ENCODE assay signal across 1 cellular context in genomic region chr6:1667805-1668175, GRCh38.
TF ChIP-seq lines count a peak whose summit lies in the region.

No MANE protein-coding gene starts in this region.

TF ChIP-seq in IMR-90, 13 proteins besides CTCF, POLR2A, EP300 and RAD21 (continued from another document):
- TF ChIP-seq BHLHE40 (IDR thresholded peaks at IDR 0.05; ENCODE audit: low read depth, low read length), result no peak
- no peak for TF ChIP-seq MAFK (IDR thresholded peaks at IDR 0.05; ENCODE audit: low read depth, low read length)
- TF ChIP-seq CEBPB (IDR thresholded peaks at IDR 0.05; ENCODE audit: low read depth, low read length), result no peak
- TF ChIP-seq RFX5 (IDR thresholded peaks at IDR 0.05; ENCODE audit: low read depth, low read length), result no peak
- TF ChIP-seq MXI1 (IDR thresholded peaks at IDR 0.05; ENCODE audit: borderline replicate concordance, low read depth, low read length), result no peak
- TF ChIP-seq CHD1 (IDR thresholded peaks at IDR 0.05; ENCODE audit: low read depth, low read length), result no peak
- TF ChIP-seq SMC3 (IDR thresholded peaks at IDR 0.05; ENCODE audit: low read depth, low read length), result no peak
TF ChIP-seq in IMR-90: peak in this region for 0.
